Comparison of ENCODE assay signal across 9 cellular contexts in the genomic region with DNA sequence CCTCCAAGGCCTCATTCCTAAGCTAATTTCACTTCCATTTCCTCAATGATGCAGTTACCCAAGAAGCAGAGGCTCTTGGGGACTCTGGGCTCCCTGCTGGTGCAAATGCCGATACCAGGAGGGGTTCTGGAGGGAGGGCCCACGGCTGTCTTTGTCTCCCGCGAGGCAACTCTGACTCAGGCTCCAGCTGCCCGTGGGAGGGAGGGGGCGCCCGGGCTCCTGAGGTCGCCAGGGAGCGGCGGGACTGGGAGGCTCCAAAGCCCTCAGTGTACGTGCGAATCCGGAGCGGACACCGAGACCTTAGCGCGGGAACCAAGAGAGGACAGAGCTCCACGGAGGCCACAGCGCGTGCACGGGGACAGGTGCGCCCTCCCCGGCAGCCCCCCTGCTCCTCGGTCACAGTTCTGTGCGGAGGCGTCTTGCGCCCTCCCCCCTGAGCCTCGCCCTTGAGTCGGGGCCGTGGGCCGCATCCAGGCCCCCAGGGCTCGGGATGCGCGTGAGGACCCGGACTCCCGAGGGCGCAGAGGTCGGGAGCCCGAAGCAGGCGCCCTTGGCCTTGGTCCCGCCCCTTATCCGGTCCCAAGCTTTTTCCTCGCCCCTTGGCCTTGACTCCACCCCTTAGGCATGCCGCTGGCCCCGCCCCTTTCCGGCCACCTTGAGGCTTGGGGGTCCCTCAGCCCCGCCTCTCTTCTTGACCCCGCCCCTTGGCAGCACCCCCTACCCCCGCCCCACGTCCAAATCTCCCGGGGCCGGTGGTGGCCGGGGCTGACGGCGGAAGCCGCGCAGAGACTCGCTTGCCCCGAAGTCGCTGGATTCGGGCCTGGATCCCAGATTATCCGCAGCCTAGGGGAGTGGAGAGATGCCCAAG. TPM values are rescaled to one million over a fixed set of nuclear protein-coding genes. Genes with fewer than 3 reads are reported as not detected.
DNase-seq lines count a peak whose midpoint lies in the region; ATAC-seq and TF ChIP-seq lines count a peak whose summit lies in the region.
"Had no signal": no experiment of that assay in that cellular context is flagged by ENCODE, and none has a peak within 500 bp of the region (broad histone marks: within the 10 kb centered on the region; RNA-seq: fewer than 3 reads in every experiment).

No MANE protein-coding gene starts in this region.

- no peaks in the 10 kb centered on the region for H3K9me3 Mint-ChIP-seq in activated CD4-positive, alpha-beta memory T cell treated with anti-CD3 and anti-CD28 coated beads for 36 hours
- no peaks in the 10 kb centered on the region for H3K9me3 Mint-ChIP-seq in neural crest cell

- H3K4me3 Mint-ChIP-seq in activated CD4-positive, alpha-beta memory T cell treated with anti-CD3 and anti-CD28 coated beads for 36 hours, result peak overlapping the region; percentile 32
- no peak overlapping the region for H3K4me3 Mint-ChIP-seq in neural crest cell

- CTCF ChIA-PET in activated CD4-positive, alpha-beta memory T cell treated with anti-CD3 and anti-CD28 coated beads for 36 hours (lab: Charles Lee), result interaction anchor here (0.6 to 0.7 kb wide), 2 partner anchors 25 to 87 kb away, joined by 3 read pairs; a partner anchor contains a TSS

- H3K27me3 Mint-ChIP-seq in activated CD4-positive, alpha-beta memory T cell treated with anti-CD3 and anti-CD28 coated beads for 36 hours, result peaks cover 16% of the 10 kb centered on the region
- H3K27me3 Mint-ChIP-seq in neural crest cell (ENCODE audit: low read depth), result peaks cover 80% of the 10 kb centered on the region

- H3K36me3 Mint-ChIP-seq in activated CD4-positive, alpha-beta memory T cell treated with anti-CD3 and anti-CD28 coated beads for 36 hours, result no peaks in the 10 kb centered on the region
- H3K36me3 Mint-ChIP-seq in neural crest cell (ENCODE audit: low read depth), result no peaks in the 10 kb centered on the region

- DNase-seq in AG20443 (ENCODE audit: low spot score), result peak; percentile 81
- peak; percentile 68 for DNase-seq in activated CD4-positive, alpha-beta memory T cell treated with anti-CD3 and anti-CD28 coated beads for 36 hours
- peak; percentile 21 for DNase-seq in fibroblast of peridontal ligament (ENCODE audit: extremely low read depth)
- DNase-seq in neural crest cell (ENCODE audit: low read depth, low spot score), result peak; percentile 64
- no peak for DNase-seq in HuH-7 (ENCODE audit: low spot score)
- DNase-seq in A172 (ENCODE audit: low spot score), result no peak

- intact Hi-C loops in activated CD4-positive, alpha-beta memory T cell treated with anti-CD3 and anti-CD28 coated beads for 36 hours (cut with micrococcal nuclease), result loop anchor here (5.0 kb wide), 1 partner anchor 87 kb away; a partner anchor contains a TSS

- no peak overlapping the region for H3K27ac Mint-ChIP-seq in activated CD4-positive, alpha-beta memory T cell treated with anti-CD3 and anti-CD28 coated beads for 36 hours
- no peak overlapping the region for H3K27ac Mint-ChIP-seq in neural crest cell (ENCODE audit: unreplicated experiment)

- peak; percentile 51 for ATAC-seq in GM19023 (IDR thresholded peaks at IDR 0.05; ENCODE audit: unreplicated experiment)
- ATAC-seq in HG03342 (IDR thresholded peaks at IDR 0.05; ENCODE audit: unreplicated experiment), result peak; percentile 36

- TF ChIP-seq CTCF in neural crest cell (conservative IDR thresholded peaks at IDR 0.05), result no peak

- POLR2A ChIA-PET in activated CD4-positive, alpha-beta memory T cell treated with anti-CD3 and anti-CD28 coated beads for 36 hours (lab: Charles Lee), result interaction anchor here (1.0 to 1.6 kb wide), 4 partner anchors 17 to 119 kb away, joined by 3 to 5 read pairs (median 3); a partner anchor contains a TSS

- H3K4me1 Mint-ChIP-seq in activated CD4-positive, alpha-beta memory T cell treated with anti-CD3 and anti-CD28 coated beads for 36 hours (ENCODE audit: low read depth), result peaks cover 20% of the 10 kb centered on the region
- peaks cover 3% of the 10 kb centered on the region for H3K4me1 Mint-ChIP-seq in neural crest cell

RNA-seq across cellular contexts. Expression of a gene that starts 4.7 kb away (rescaled TPM):
- total RNA-seq in activated CD4-positive, alpha-beta memory T cell treated with anti-CD3 and anti-CD28 coated beads for 36 hours, result 1 to 10 TPM in 1 of 2 experiments, under 1 TPM in 1; 0.97 to 1.1 TPM
- total RNA-seq in neural crest cell, result 0.19 TPM in 1 of 2 replicates, not detected in the other
- total RNA-seq in A172 (2014; rRNA removed; shearing (Covaris generic)), result not detected in 2 replicates

RNA-seq across cellular contexts. Expression of a gene that starts 7.0 kb away (rescaled TPM):
- total RNA-seq in activated CD4-positive, alpha-beta memory T cell treated with anti-CD3 and anti-CD28 coated beads for 36 hours, result 1 to 10 TPM; 3.2 to 5.0 TPM
- total RNA-seq in neural crest cell, result 4.0 and 4.4 TPM in 2 replicates
- 0.03 TPM in 1 of 2 replicates, not detected in the other for total RNA-seq in A172 (2014; rRNA removed; shearing (Covaris generic))

RNA-seq across cellular contexts. Expression of a gene that starts 27.4 kb away (rescaled TPM):
- total RNA-seq in activated CD4-positive, alpha-beta memory T cell treated with anti-CD3 and anti-CD28 coated beads for 36 hours, result 100 to 1,000 TPM in 1 of 2 experiments, 10 to 100 TPM in 1; 99.9 to 106 TPM
- total RNA-seq in neural crest cell, result 47.3 and 48.9 TPM in 2 replicates
- 42.4 and 54.8 TPM in 2 replicates for total RNA-seq in A172 (2014; rRNA removed; shearing (Covaris generic))

RNA-seq across cellular contexts. Expression of a gene that starts 49.7 kb away (rescaled TPM):
- total RNA-seq in activated CD4-positive, alpha-beta memory T cell treated with anti-CD3 and anti-CD28 coated beads for 36 hours, result 1 to 10 TPM; 2.2 to 2.8 TPM
- total RNA-seq in neural crest cell, result 71.5 and 75.0 TPM in 2 replicates
- 7.7 and 8.3 TPM in 2 replicates for total RNA-seq in A172 (2014; rRNA removed; shearing (Covaris generic))
- total RNA-seq: HT1080 had no signal

Comparison
In these comparisons a context has a peak if more than half of its experiments do, and no peak if none do; other contexts are left out.
1. DNase-seq: peak in AG20443 (single experiment), activated CD4-positive, alpha-beta memory T cell treated with anti-CD3 and anti-CD28 coated beads for 36 hours (single experiment), fibroblast of peridontal ligament (single experiment) and neural crest cell (single experiment); none in HuH-7 (single experiment) and A172 (single experiment).